Comparison of ENCODE assay signal across 17 cellular contexts in the genomic region with DNA sequence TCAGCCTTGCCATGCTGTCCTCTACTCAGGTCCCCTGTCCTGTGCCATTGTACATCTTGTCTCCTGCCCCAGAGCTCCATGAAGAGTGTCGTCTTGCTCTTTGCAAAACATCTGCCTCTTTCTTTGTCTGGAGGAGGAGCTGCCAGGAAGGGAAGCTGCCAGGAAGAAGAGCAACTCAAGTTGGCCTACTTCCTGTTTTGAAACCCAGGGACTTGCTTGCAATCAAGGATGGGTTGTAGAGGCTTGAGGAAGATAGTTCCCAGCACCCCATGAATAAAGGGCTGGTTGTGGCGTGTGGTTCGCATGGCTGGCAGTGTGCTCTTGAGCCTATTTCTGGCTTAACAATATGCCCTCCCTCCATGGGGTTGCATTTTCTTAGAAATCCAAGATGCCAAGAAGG. TPM values are rescaled to one million over a fixed set of nuclear protein-coding genes. Genes with fewer than 3 reads are reported as not detected.
DNase-seq lines count a peak whose midpoint lies in the region; ATAC-seq and TF ChIP-seq lines count a peak whose summit lies in the region.
"Had no signal": no experiment of that assay in that cellular context is flagged by ENCODE, and none has a peak within 500 bp of the region (broad histone marks: within the 10 kb centered on the region; RNA-seq: fewer than 3 reads in every experiment).

No MANE protein-coding gene starts in this region.

- ATAC-seq in left ventricle myocardium superior (peak; percentile 31), gastrocnemius medialis (peak; percentile 4 to 19), HG03457 (IDR thresholded peaks at IDR 0.05; ENCODE audit: unreplicated experiment) (no peak)
- ATAC-seq: left colon had no signal

- peak; percentile 18 to 40 for DNase-seq in NOMO-1 (lab: John Stamatoyannopoulos, UW; ENCODE audit: unreplicated experiment in 2 of 2)
- no peak for DNase-seq in left ventricle myocardium superior
- peak in 1 of 2 donors; percentile 52 for DNase-seq in gastrocnemius medialis
- no peak for DNase-seq in amniotic stem cell (lab: John Stamatoyannopoulos, UW)
- no peak for DNase-seq in cerebellum (ENCODE audit: low spot score)
- DNase-seq: activated CD8-positive, alpha-beta memory T cell treated with anti-CD3 and anti-CD28 coated beads, Interleukin-2, amount 50 U/mL, for 4 hours; activated effector memory CD4-positive, alpha-beta T cell treated with anti-CD3 and anti-CD28 coated beads, Interleukin-2, amount 50 U/mL, for 16 hours; DND-41; left colon; NCI-H1105; NCI-H2081 treated with DMSO at 0.1 percent for 48 hours; NCI-H510A; retina had no signal

- H3K79me2 ChIP-seq in DOHH2 (ENCODE audit: control insufficient read depth, low read length), result no peaks in the 10 kb centered on the region

- H3K36me3 ChIP-seq in DOHH2 (ENCODE audit: control insufficient read depth, low read length) (no peaks in the 10 kb centered on the region), gastrocnemius medialis (no peaks in the 10 kb centered on the region)

- H3K27me3 ChIP-seq in DOHH2 (ENCODE audit: control insufficient read depth, low read length) (no peaks in the 10 kb centered on the region), gastrocnemius medialis (no peaks in the 10 kb centered on the region)

- peaks cover 3% of the 10 kb centered on the region for H3F3A ChIP-seq in DOHH2 (ENCODE audit: control insufficient read depth, insufficient read depth)

- no peak overlapping the region for H3K27ac ChIP-seq in DOHH2 (ENCODE audit: low read depth, low read length)
- peak overlapping the region; percentile 57 to 87 (median 83) for H3K27ac ChIP-seq in gastrocnemius medialis
- H3K27ac ChIP-seq: VCaP had no signal

- no peak for TF ChIP-seq POLR2A in gastrocnemius medialis (IDR thresholded peaks at IDR 0.05)

- H3K9me3 ChIP-seq in DOHH2 (ENCODE audit: control insufficient read depth, insufficient read depth, low read length) (no peaks in the 10 kb centered on the region), gastrocnemius medialis (no peaks in the 10 kb centered on the region)

- H3K4me1 ChIP-seq in DOHH2 (ENCODE audit: control insufficient read depth, low read length) (peaks cover 55% of the 10 kb centered on the region), gastrocnemius medialis (peaks cover 34% of the 10 kb centered on the region in 2 donors)

- in situ Hi-C loops in gastrocnemius medialis (cut with MboI; ENCODE audit: low sequenced_read_pairs in 4 of 4), result no loop called here

- H3K4me3 ChIP-seq in DOHH2 (ENCODE audit: low read length) (no peak overlapping the region), gastrocnemius medialis (no peak overlapping the region)
- H3K4me3 ChIP-seq: coronary artery had no signal

- intact Hi-C loops in left ventricle myocardium superior (cut with micrococcal nuclease), result no loop called here
- intact Hi-C loops in gastrocnemius medialis (cut with DNase I; ENCODE audit: low total_unique reads), result loop anchor here (1.0 to 10.0 kb wide), 3 partner anchors 68 to 380 kb away; no protein-coding TSS in a partner anchor

- H3K9me2 ChIP-seq in DOHH2 (replicated peaks; ENCODE audit: control insufficient read depth, low read length), result no peaks in the 10 kb centered on the region

- 0 out of 2 replicates have a peak overlapping the region, but pooled peaks have one; percentile 7 for H3K4me2 ChIP-seq in DOHH2 (ENCODE audit: low read length)

- H4K20me1 ChIP-seq in DOHH2 (ENCODE audit: control insufficient read depth, insufficient read depth, low read depth, low read length), result no peaks in the 10 kb centered on the region

- TF ChIP-seq CTCF in DOHH2 (IDR thresholded peaks at IDR 0.05; ENCODE audit: low read depth, low read length, poor library complexity, severe bottlenecking) (no peak), gastrocnemius medialis (IDR thresholded peaks at IDR 0.05 in 4 of 5, conservative IDR thresholded peaks at IDR 0.05 in 1 of 5) (no peak)

RNA-seq across cellular contexts. Expression of a gene that starts 53.0 kb away (rescaled TPM):
- 125 TPM for total RNA-seq in left ventricle myocardium superior
- total RNA-seq in gastrocnemius medialis, result 100 to 1,000 TPM in 2 of 4 donors, 10 to 100 TPM in 2; 97.8 to 109 (median 102) TPM
- total RNA-seq in cerebellum, result 110 TPM

Comparison
In these comparisons a context has a peak if more than half of its experiments do, and no peak if none do; other contexts are left out.
1. DNase-seq: peak in NOMO-1 (2 of 2); none in left ventricle myocardium superior (single experiment), amniotic stem cell (single experiment) and cerebellum (single experiment).